Comparison of ENCODE assay signal across 23 cellular contexts in genomic region chr3:72565593-72565992, GRCh38.
"Had no signal": no experiment of that assay in that cellular context is flagged by ENCODE, and none has a peak within 500 bp of the region (broad histone marks: within the 10 kb centered on the region; RNA-seq: fewer than 3 reads in every experiment).

No MANE protein-coding gene starts in this region.

- H3K4me3 ChIP-seq: MG63, SJSA1, SK-N-MC had no signal

- H3K4me1 ChIP-seq: SJSA1 had no signal

- H3K27me3 ChIP-seq: MG63, SJSA1 had no signal

- H3K27ac ChIP-seq: HL-60, SJSA1, SK-N-MC had no signal

- FAIRE-seq: RCC 7860 had no signal

- DNase-seq: IMR-90, Karpas-422, KG1, MG63, NCI-H1105, NCI-H1417, NCI-H1436 treated with DMSO at 0.1 percent for 48 hours, NCI-H1694, NCI-H187 treated with DMSO at 0.1 percent for 48 hours, NCI-H2029 treated with DMSO at 0.1 percent for 48 hours, NCI-H2171 treated with DMSO at 0.1 percent for 48 hours, NCI-H345, NCI-H446 treated with DMSO at 0.1 percent for 48 hours, NCI-H510A treated with DMSO at 0.1 percent for 48 hours, NCI-H526, NCI-H82, Right ventricle myocardium superior, RPMI8226, SIG-M5 had no signal

- H3K36me3 ChIP-seq: MG63, SJSA1 had no signal

- H3K9me3 ChIP-seq: MG63, SJSA1 had no signal
